Comparison of ENCODE assay signal across 1 cellular context in the genomic region with DNA sequence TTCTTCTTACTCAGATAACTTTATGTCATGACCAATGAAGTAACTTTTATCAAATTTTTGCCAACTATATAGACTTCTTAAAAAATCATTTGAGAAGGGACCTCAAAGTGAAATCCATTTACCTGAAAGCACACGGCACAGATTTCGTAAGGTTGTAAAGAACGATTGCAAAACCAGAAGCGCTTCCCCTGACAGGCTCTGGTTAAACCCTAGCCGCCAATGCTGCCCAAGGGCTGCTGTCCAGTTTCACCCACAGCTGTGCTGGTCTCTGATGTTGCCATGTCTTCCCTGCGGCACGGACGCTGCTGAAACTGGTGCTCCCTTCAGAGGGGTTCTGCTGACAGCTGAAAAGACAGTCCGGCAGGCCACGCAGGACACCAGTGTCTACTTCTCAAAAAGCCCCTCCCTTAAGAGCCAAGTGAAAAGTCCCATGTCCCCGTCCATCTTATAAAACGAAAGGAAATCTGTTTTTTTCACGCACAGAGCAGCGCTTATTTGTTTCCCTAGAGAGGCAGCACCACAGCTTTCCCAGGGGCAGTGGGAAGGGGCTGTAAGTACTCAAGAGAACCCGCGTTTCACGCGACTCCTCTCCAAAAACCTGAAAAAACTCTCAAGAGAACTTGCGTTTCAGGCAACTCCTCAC.
TF ChIP-seq lines count a peak whose summit lies in the region.

No MANE protein-coding gene starts in this region.

TF ChIP-seq in SK-N-SH treated with all-trans-retinoic acid at 6 μM for 48 hours, 23 proteins besides CTCF, POLR2A, EP300 and RAD21 (continued from another document):
- TF ChIP-seq, protein P1, sequence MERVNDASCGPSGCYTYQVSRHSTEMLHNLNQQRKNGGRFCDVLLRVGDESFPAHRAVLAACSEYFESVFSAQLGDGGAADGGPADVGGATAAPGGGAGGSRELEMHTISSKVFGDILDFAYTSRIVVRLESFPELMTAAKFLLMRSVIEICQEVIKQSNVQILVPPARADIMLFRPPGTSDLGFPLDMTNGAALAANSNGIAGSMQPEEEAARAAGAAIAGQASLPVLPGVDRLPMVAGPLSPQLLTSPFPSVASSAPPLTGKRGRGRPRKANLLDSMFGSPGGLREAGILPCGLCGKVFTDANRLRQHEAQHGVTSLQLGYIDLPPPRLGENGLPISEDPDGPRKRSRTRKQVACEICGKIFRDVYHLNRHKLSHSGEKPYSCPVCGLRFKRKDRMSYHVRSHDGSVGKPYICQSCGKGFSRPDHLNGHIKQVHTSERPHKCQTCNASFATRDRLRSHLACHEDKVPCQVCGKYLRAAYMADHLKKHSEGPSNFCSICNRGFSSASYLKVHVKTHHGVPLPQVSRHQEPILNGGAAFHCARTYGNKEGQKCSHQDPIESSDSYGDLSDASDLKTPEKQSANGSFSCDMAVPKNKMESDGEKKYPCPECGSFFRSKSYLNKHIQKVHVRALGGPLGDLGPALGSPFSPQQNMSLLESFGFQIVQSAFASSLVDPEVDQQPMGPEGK (CRISPR knock-in tag; IDR thresholded peaks at IDR 0.05; ENCODE audit: borderline replicate concordance): no peak
- no peak for TF ChIP-seq ZFP30 (CRISPR knock-in tag; IDR thresholded peaks at IDR 0.05)
- no peak for TF ChIP-seq ZNF70 (CRISPR knock-in tag; IDR thresholded peaks at IDR 0.05)
- no peak for TF ChIP-seq BACH2 (CRISPR knock-in tag; IDR thresholded peaks at IDR 0.05; ENCODE audit: borderline replicate concordance)
- TF ChIP-seq CSDC2 (CRISPR knock-in tag; IDR thresholded peaks at IDR 0.05): no peak
